ENCODE assay signal across 1 cellular context in genomic region chrX:36909584-36909983, GRCh38.
TF ChIP-seq lines count a peak whose summit lies in the region.

No MANE protein-coding gene starts in this region.

TF ChIP-seq in SK-N-SH treated with all-trans-retinoic acid at 6 μM for 48 hours, 23 proteins besides CTCF, POLR2A, EP300 and RAD21 (continued from another document):
- TF ChIP-seq TCF4 (CRISPR knock-in tag; IDR thresholded peaks at IDR 0.05; ENCODE audit: borderline replicate concordance), result no peak
- no peak for TF ChIP-seq ZNF565 (CRISPR knock-in tag; conservative IDR thresholded peaks at IDR 0.05; ENCODE audit: low read depth)
- no peak for TF ChIP-seq ZNF70 (CRISPR knock-in tag; IDR thresholded peaks at IDR 0.05)
TF ChIP-seq in SK-N-SH treated with all-trans-retinoic acid at 6 μM for 48 hours: peak in this region for 0.
